Comparison of ENCODE assay signal across 8 cellular contexts in the genomic region with DNA sequence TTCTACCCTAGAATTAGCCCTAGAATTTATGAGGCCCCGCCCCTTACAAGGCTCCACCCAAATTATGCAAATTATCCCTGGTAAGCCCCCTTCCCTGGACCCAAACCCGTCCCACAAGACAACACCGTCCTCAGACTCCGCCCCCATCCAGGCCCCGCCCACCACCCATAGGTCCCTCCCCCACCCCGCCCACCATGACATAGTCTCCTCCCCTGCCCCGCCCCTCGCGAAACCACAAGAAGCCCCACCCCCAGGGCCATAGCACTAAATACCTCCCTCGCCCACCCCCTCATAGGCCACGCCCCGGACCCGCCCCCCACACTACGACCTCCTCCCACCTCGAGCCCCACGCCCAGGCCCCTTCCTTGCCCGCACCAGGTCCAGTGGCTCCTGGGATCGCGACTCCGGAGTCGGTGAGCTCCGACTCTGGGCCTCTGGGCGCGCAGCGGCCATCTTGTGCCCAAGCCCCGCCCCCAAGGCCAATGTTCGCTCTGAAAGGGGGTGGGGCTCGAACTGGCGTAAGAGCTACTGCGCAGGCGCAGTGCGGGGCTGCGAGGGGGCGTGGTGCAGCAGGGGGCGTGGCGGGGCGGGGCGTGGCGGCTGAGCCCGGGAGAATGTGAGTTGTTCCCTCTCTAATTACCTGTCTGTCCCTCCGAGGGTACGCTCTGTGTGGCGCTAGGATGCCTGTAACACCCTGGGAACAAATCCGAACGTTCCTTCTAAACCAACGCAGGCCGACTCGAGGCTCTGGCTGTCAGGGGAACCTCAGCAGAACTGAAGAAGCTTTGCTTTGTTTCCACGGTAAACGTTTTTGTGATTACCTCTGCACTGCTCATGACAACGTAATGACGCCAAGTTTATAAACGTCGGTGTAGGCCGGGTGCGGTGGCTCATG. TPM values are rescaled to one million over a fixed set of nuclear protein-coding genes. Genes with fewer than 3 reads are reported as not detected.
DNase-seq lines count a peak whose midpoint lies in the region; ATAC-seq and TF ChIP-seq lines count a peak whose summit lies in the region.

A gene with protein sequence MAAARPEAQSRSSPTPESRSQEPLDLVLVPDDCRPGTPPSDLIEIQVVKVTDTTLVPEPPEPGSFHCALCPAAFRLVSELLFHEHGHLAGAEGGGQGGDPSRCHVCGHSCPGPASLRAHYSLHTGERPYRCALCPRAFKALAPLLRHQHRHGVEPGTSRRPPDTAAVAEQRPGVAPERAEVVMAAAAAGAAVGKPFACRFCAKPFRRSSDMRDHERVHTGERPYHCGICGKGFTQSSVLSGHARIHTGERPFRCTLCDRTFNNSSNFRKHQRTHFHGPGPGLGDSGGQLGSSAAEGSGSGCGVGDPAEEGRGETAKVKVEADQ (minus strand): TSS at position 458 of the 895 bp plus-strand sequence. CDS start 5 bp downstream, at position 453.

- no peaks in the 10 kb centered on the region for H3K9me3 ChIP-seq in GM23248 (ENCODE audit: low read depth)
- no peaks in the 10 kb centered on the region for H3K9me3 ChIP-seq in ovary
- H3K9me3 ChIP-seq in testis = no peaks in the 10 kb centered on the region

- H3K79me2 ChIP-seq in GM23248 (ENCODE audit: insufficient read depth) = 0 out of 2 replicates have a peak, but pooled peaks cover 8% of the 10 kb centered on the region

- H3K27ac Mint-ChIP-seq in activated naive CD8-positive, alpha-beta T cell treated with anti-CD3 and anti-CD28 coated beads, Interleukin-2, amount 10 ng/mL, durations not matched to agents 7 days and 5 days = peak within 1 kb of the TSS; percentile 99

- no peaks in the 10 kb centered on the region for H3K4me1 ChIP-seq in GM23248 (ENCODE audit: insufficient read depth)
- peaks cover 4% of the 10 kb centered on the region for H3K4me1 ChIP-seq in ovary (ENCODE audit: insufficient read depth)
- peaks cover 20% of the 10 kb centered on the region for H3K4me1 ChIP-seq in testis

- POLR2A ChIA-PET in activated naive CD8-positive, alpha-beta T cell treated with anti-CD3 and anti-CD28 coated beads, Interleukin-2, amount 10 ng/mL, durations not matched to agents 7 days and 5 days (lab: Charles Lee) = interaction anchor here (0.7 to 4.3 kb wide), 15 partner anchors 9 to 285 kb away, joined by 3 to 49 read pairs (median 4); partner anchors contain the start of genes FIZ1, ISOC2, KMT5C and U2AF2

- no peak for TF ChIP-seq CTCF in ovary (IDR thresholded peaks at IDR 0.05)
- no peak for TF ChIP-seq CTCF in testis (IDR thresholded peaks at IDR 0.05)

- H3K9me3 Mint-ChIP-seq in activated naive CD8-positive, alpha-beta T cell treated with anti-CD3 and anti-CD28 coated beads, Interleukin-2, amount 10 ng/mL, durations not matched to agents 7 days and 5 days = peaks cover 1% of the 10 kb centered on the region

- H3K4me2 ChIP-seq in GM23248 (ENCODE audit: unreplicated experiment) = peak within 1 kb of the TSS; percentile 86

- in situ Hi-C loops in GM23248 (cut with MboI) = loop anchor here (25.0 kb wide), 1 partner anchor 487 kb away; the partner anchor contains the start of gene TNNT1

- H3K4me1 Mint-ChIP-seq in activated naive CD8-positive, alpha-beta T cell treated with anti-CD3 and anti-CD28 coated beads, Interleukin-2, amount 10 ng/mL, durations not matched to agents 7 days and 5 days = peaks cover 53% of the 10 kb centered on the region

- TF ChIP-seq POLR2A in ovary (IDR thresholded peaks at IDR 0.05) = peak; percentile 79
- no peak for TF ChIP-seq POLR2A in testis (IDR thresholded peaks at IDR 0.05)

- H3K27me3 ChIP-seq in GM23248 (replicated peaks; ENCODE audit: insufficient read depth) (no peaks in the 10 kb centered on the region), ovary (no peaks in the 10 kb centered on the region), testis (no peaks in the 10 kb centered on the region)

- intact Hi-C loops in Right ventricle myocardium inferior (cut with DNase I) (loop anchor here (10.0 kb wide), 1 partner anchor 480 kb away; the partner anchor contains the start of gene TNNT1), ovary (cut with DNase I) (loop anchor here in 1 of 4 donors (5.0 kb wide), 1 partner anchor 107 kb away; no protein-coding TSS in a partner anchor), testis (cut with DNase I; ENCODE audit: low total_unique reads) (no loop called here)

- no peaks in the 10 kb centered on the region for H3K9me2 ChIP-seq in GM23248 (ENCODE audit: insufficient read depth)

- no peaks in the 10 kb centered on the region for H4K20me1 ChIP-seq in GM23248 (ENCODE audit: insufficient read depth)

- ATAC-seq in activated naive CD8-positive, alpha-beta T cell treated with anti-CD3 and anti-CD28 coated beads, Interleukin-2, amount 10 ng/mL, durations not matched to agents 7 days and 5 days (ENCODE audit: low read depth) = peak; percentile 55
- peak; percentile 93 for ATAC-seq in Right ventricle myocardium inferior

- DNase-seq in COLO668 (lab: John Stamatoyannopoulos, UW; ENCODE audit: unreplicated experiment) (peak; percentile 95), GM23248 (peak; percentile 99), NCI-H128 (lab: John Stamatoyannopoulos, UW; ENCODE audit: unreplicated experiment) (peak; percentile 81), SKM-1 treated with dmso at 0.1 percent for 144 hours (lab: John Stamatoyannopoulos, UW; ENCODE audit: unreplicated experiment) (peak; percentile 59), Right ventricle myocardium inferior (ENCODE audit: missing footprints) (peak; percentile 98), ovary (peak; percentile 92 to 96 (median 95)), testis (peak; percentile 95)
- DNase-seq in activated naive CD8-positive, alpha-beta T cell treated with anti-CD3 and anti-CD28 coated beads, Interleukin-2, amount 10 ng/mL, durations not matched to agents 7 days and 5 days = peak; percentile 97

- H3K36me3 ChIP-seq in GM23248 (ENCODE audit: low read depth) = no peaks in the 10 kb centered on the region
- no peaks in the 10 kb centered on the region for H3K36me3 ChIP-seq in ovary
- H3K36me3 ChIP-seq in testis (ENCODE audit: low read depth, missing control alignments) = no peaks in the 10 kb centered on the region

- H3F3A ChIP-seq in GM23248 (ENCODE audit: insufficient read depth) = peaks cover 10% of the 10 kb centered on the region; the same call in 1 of the 2 replicates

- peak within 1 kb of the TSS; percentile 88 for H2AFZ ChIP-seq in GM23248

- no peak for TF ChIP-seq EP300 in ovary (IDR thresholded peaks at IDR 0.05)

- H3K4me3 ChIP-seq in GM23248 (peak within 1 kb of the TSS; percentile 80), ovary (peak within 1 kb of the TSS; percentile 60), testis (peak within 1 kb of the TSS; percentile 60 to 73)

- peaks cover 4% of the 10 kb centered on the region for H3K36me3 Mint-ChIP-seq in activated naive CD8-positive, alpha-beta T cell treated with anti-CD3 and anti-CD28 coated beads, Interleukin-2, amount 10 ng/mL, durations not matched to agents 7 days and 5 days

- 2 to 3% methylated on average over 46 to 56 of the region's 56 CpGs for WGBS in GM23248 (ENCODE audit: low coverage in 1 of 2, low lambda C conversion rate in 2 of 2, missing lambda C conversion rate in 2 of 2), 2 experiments
- WGBS in ovary, 3 donors = 1% methylated on average over 41 to 56 of the region's 56 CpGs
- WGBS in testis, 2 donors = 0 to 2% methylated on average over 36 to 44 of the region's 56 CpGs

- H3K27ac ChIP-seq in GM23248 = peak within 1 kb of the TSS; percentile 86
- peak within 1 kb of the TSS; percentile 90 to 91 for H3K27ac ChIP-seq in ovary
- H3K27ac ChIP-seq in testis = peak within 1 kb of the TSS; percentile 99

- H3K9ac ChIP-seq in GM23248 = peak within 1 kb of the TSS; percentile 88

- H3K4me3 Mint-ChIP-seq in activated naive CD8-positive, alpha-beta T cell treated with anti-CD3 and anti-CD28 coated beads, Interleukin-2, amount 10 ng/mL, durations not matched to agents 7 days and 5 days = peak within 1 kb of the TSS; percentile 99

- H3K27me3 Mint-ChIP-seq in activated naive CD8-positive, alpha-beta T cell treated with anti-CD3 and anti-CD28 coated beads, Interleukin-2, amount 10 ng/mL, durations not matched to agents 7 days and 5 days = peaks cover 17% of the 10 kb centered on the region

RNA-seq across cellular contexts. Expression of the gene that starts here (rescaled TPM):
- total RNA-seq in GM23248 (2014; rRNA removed; shearing (Covaris generic)) = 3.0 and 4.2 TPM in 2 replicates
- polyA plus RNA-seq in GM23248 (2016; fragmentation: Nextera tagmentation; extraction: Ambion mirVana) (1.2 and 1.3 TPM in 2 replicates), ovary (10 to 100 TPM in 1 of 2 donors, 1 to 10 TPM in 1; 6.0 to 12.3 TPM), testis (ENCODE audit: insufficient read depth, low read depth, low replicate concordance) (6.6 TPM)
- total RNA-seq in activated naive CD8-positive, alpha-beta T cell treated with anti-CD3 and anti-CD28 coated beads, Interleukin-2, amount 10 ng/mL, durations not matched to agents 7 days and 5 days = 1 to 10 TPM; 6.3 to 7.6 TPM
- total RNA-seq in Right ventricle myocardium inferior (11.1 TPM), ovary (10 to 100 TPM in 4 of 7 donors, 1 to 10 TPM in 3; 6.5 to 16.9 (median 11.7) TPM), testis (10 to 100 TPM; 10.3 to 13.0 TPM)

Comparison
In these comparisons a context has a peak if more than half of its experiments do, and no peak if none do; other contexts are left out.
1. Peak in every context shown above with its lines: DNase-seq, ATAC-seq, H3K4me3 ChIP-seq and H3K27ac ChIP-seq.